Comparison of ENCODE assay signal across 11 cellular contexts in the genomic region with DNA sequence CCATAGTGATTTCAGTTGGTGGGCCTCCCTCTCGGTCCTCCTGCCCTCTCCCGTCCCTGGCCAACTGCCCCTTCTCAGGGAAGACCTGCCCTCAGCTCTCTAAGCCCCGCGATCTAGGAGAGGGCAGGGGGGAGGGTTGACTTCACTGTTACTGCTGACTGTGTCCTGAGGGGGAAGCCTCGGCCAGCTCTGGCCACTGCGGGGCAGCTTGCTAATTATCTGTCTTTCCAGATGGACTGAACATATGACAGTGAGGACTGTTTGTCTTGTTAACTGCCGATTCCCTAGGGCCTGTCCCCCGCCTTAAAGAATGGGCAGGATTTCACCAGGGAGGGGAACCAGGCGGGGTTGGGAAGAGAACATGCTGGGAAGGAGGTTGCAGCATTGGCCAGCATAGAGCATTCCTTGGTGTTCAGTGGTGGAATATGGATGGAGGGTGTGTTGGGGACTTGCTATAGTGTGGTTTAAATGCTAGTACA. TPM values are rescaled to one million over a fixed set of nuclear protein-coding genes. Genes with fewer than 3 reads are reported as not detected.
DNase-seq lines count a peak whose midpoint lies in the region; ATAC-seq and TF ChIP-seq lines count a peak whose summit lies in the region.
"Had no signal": no experiment of that assay in that cellular context is flagged by ENCODE, and none has a peak within 500 bp of the region (broad histone marks: within the 10 kb centered on the region; RNA-seq: fewer than 3 reads in every experiment).

No MANE protein-coding gene starts in this region.

- no peak overlapping the region for H3K18ac ChIP-seq in trophoblast cell (ENCODE audit: low read length)

- H4K8ac ChIP-seq in trophoblast cell (ENCODE audit: low read depth, low read length): no peak overlapping the region

- whole genome bisulfite sequencing in trophoblast cell (ENCODE audit: extremely low coverage, insufficient coverage, insufficient read length): no CpG with 5 or more reads among the region's 9 CpGs
- WGBS in ovary, 3 donors: 64 to 71% (median 69%) methylated on average over 9 of the region's 9 CpGs

- peaks cover 9% of the 10 kb centered on the region for H3K36me3 ChIP-seq in osteoblast (ENCODE audit: insufficient read depth, low read length)
- H3K36me3 ChIP-seq in trophoblast cell (ENCODE audit: control insufficient read depth in 1 of 2, insufficient read depth in 2 of 2, low read length in 2 of 2): no peaks in the 10 kb centered on the region
- H3K36me3 ChIP-seq in ovary: no peaks in the 10 kb centered on the region

- H3K23ac ChIP-seq in trophoblast cell (ENCODE audit: low read length): no peak overlapping the region

- H3K79me2 ChIP-seq in osteoblast (ENCODE audit: insufficient read depth, low read length): no peaks in the 10 kb centered on the region
- no peaks in the 10 kb centered on the region for H3K79me2 ChIP-seq in trophoblast cell (ENCODE audit: control insufficient read depth, insufficient read depth, low read length, poor library complexity)

- no peaks in the 10 kb centered on the region for H3K79me1 ChIP-seq in trophoblast cell (ENCODE audit: low read length)

- H3K9ac ChIP-seq in trophoblast cell (ENCODE audit: low read length): no peak overlapping the region

- peak overlapping the region; percentile 23 for H2AFZ ChIP-seq in osteoblast (ENCODE audit: low read length)
- no peak overlapping the region for H2AFZ ChIP-seq in trophoblast cell (ENCODE audit: insufficient read depth, low read length, poor library complexity)

- no peak overlapping the region for H2BK12ac ChIP-seq in trophoblast cell (ENCODE audit: low read length)

- H2AK5ac ChIP-seq in trophoblast cell (ENCODE audit: low read length): no peak overlapping the region

- H3K14ac ChIP-seq in trophoblast cell (ENCODE audit: low read length): no peak overlapping the region

- intact Hi-C loops in ovary (cut with DNase I): no loop called here

- H3K4ac ChIP-seq in trophoblast cell (ENCODE audit: low read depth, low read length): no peak overlapping the region

- DNase-seq in EH (ENCODE audit: low read depth) (peak; percentile 43), OCI-M1 (lab: John Stamatoyannopoulos, UW) (peak; percentile 36), fibroblast of mammary gland (ENCODE audit: low read depth) (peak; percentile 57), osteoblast (ENCODE audit: insufficient read length, low spot score, missing footprints) (no peak), trophoblast cell (no peak), ovary (no peak)
- DNase-seq in stimulated activated CD4-positive, alpha-beta T cell treated with anti-CD3 and anti-CD28 coated beads, Interleukin-15, amount 100 ng/mL, for 24 hours: no peak
- DNase-seq: activated naive CD4-positive, alpha-beta T cell treated with anti-CD3 and anti-CD28 coated beads, Interleukin-2, amount 50 U/mL, for 16 hours had no signal

- H3K9me3 ChIP-seq in osteoblast (ENCODE audit: low read depth, low read length) (no peaks in the 10 kb centered on the region), trophoblast cell (ENCODE audit: insufficient read depth, low read depth, low read length) (no peaks in the 10 kb centered on the region), ovary (no peaks in the 10 kb centered on the region)

- no peak for TF ChIP-seq POLR2A in ovary (IDR thresholded peaks at IDR 0.05)

- H3K27me3 ChIP-seq in osteoblast (ENCODE audit: insufficient read depth, low read length) (no peaks in the 10 kb centered on the region), trophoblast cell (ENCODE audit: insufficient read depth, low read length) (no peaks in the 10 kb centered on the region), ovary (no peaks in the 10 kb centered on the region)
- H3K27me3 ChIP-seq: foreskin keratinocyte had no signal

- TF ChIP-seq EP300 in ovary (IDR thresholded peaks at IDR 0.05): no peak

- H3K27ac ChIP-seq in osteoblast (ENCODE audit: low read depth, low read length): no peak overlapping the region
- no peak overlapping the region for H3K27ac ChIP-seq in trophoblast cell (ENCODE audit: low read depth, low read length)
- no peak overlapping the region for H3K27ac ChIP-seq in ovary
- H3K27ac ChIP-seq: foreskin keratinocyte had no signal

- no peak overlapping the region for H2BK5ac ChIP-seq in trophoblast cell (ENCODE audit: low read depth, low read length, poor library complexity)

- H3K4me2 ChIP-seq in osteoblast (ENCODE audit: insufficient read depth, low read length) (peak overlapping the region; percentile 40), trophoblast cell (ENCODE audit: low read length) (no peak overlapping the region)

- H3K4me3 ChIP-seq in fibroblast of mammary gland (ENCODE audit: control insufficient read depth, low read depth, low read length) (no peak overlapping the region), osteoblast (ENCODE audit: insufficient read depth, low read length) (no peak overlapping the region), trophoblast cell (ENCODE audit: low read depth, low read length) (no peak overlapping the region), ovary (no peak overlapping the region)

- peaks cover 14% of the 10 kb centered on the region for H3K4me1 ChIP-seq in osteoblast (ENCODE audit: insufficient read depth, low read length)
- H3K4me1 ChIP-seq in trophoblast cell (ENCODE audit: control insufficient read depth in 1 of 2, insufficient read depth in 2 of 2, low read length in 2 of 2): peaks cover 3 to 7% of the 10 kb centered on the region in 2 experiments
- no peaks in the 10 kb centered on the region for H3K4me1 ChIP-seq in ovary (ENCODE audit: insufficient read depth)

- H4K91ac ChIP-seq in trophoblast cell (ENCODE audit: low read depth, low read length): no peak overlapping the region

- peaks cover 11% of the 10 kb centered on the region for H4K20me1 ChIP-seq in osteoblast (ENCODE audit: insufficient read depth, low read length)

- H2BK120ac ChIP-seq in trophoblast cell (ENCODE audit: insufficient read depth, low read length, poor library complexity): no peak overlapping the region

- ATAC-seq in GM21529 (IDR thresholded peaks at IDR 0.05; ENCODE audit: unreplicated experiment): no peak
- ATAC-seq: activated CD4-positive, CD25-positive, alpha-beta regulatory T cell treated with anti-CD3 and anti-CD28 coated beads, Interleukin-2, amount 50 U/mL, for 24 hours had no signal

- H4K12ac ChIP-seq in trophoblast cell (ENCODE audit: low read depth, low read length): no peak overlapping the region

- TF ChIP-seq CTCF in fibroblast of mammary gland (conservative IDR thresholded peaks at IDR 0.05; ENCODE audit: control insufficient read depth, insufficient read depth, low read depth, low read length) (no peak), osteoblast (IDR thresholded peaks at IDR 0.05; ENCODE audit: extremely low read depth, low read depth, low read length) (no peak), ovary (IDR thresholded peaks at IDR 0.05) (no peak)

RNA-seq across cellular contexts. Expression of a gene that starts 22.9 kb away (rescaled TPM):
- total RNA-seq in osteoblast (29.2 and 31.8 TPM in 2 replicates), ovary (10 to 100 TPM in 6 of 7 donors, 1 to 10 TPM in 1; 8.2 to 22.3 (median 13.1) TPM)
- polyA plus RNA-seq in trophoblast cell (2013): 17.7 and 18.4 TPM in 2 replicates
- polyA plus RNA-seq in ovary: 10 to 100 TPM in 1 of 2 donors, 1 to 10 TPM in 1; 4.4 to 18.3 TPM

RNA-seq across cellular contexts. Expression of a gene that starts 24.9 kb away (rescaled TPM):
- total RNA-seq in osteoblast: 7.2 and 7.4 TPM in 2 replicates
- 6.1 and 6.6 TPM in 2 replicates for polyA plus RNA-seq in trophoblast cell (2013)
- total RNA-seq in ovary: 10 to 100 TPM in 1 of 7 donors, 1 to 10 TPM in 6; 5.4 to 12.6 (median 7.3) TPM
- 1 to 10 TPM; 4.5 to 9.0 TPM for polyA plus RNA-seq in ovary

Comparison
In these comparisons a context has a peak if more than half of its experiments do, and no peak if none do; other contexts are left out.
1. DNase-seq: peak in EH (single experiment), OCI-M1 (single experiment) and fibroblast of mammary gland (single experiment); none in osteoblast (single experiment), trophoblast cell (0 of 2), stimulated activated CD4-positive, alpha-beta T cell treated with anti-CD3 and anti-CD28 coated beads, Interleukin-15, amount 100 ng/mL, for 24 hours (single experiment) and ovary (0 of 5).